Comparison of ENCODE assay signal across 10 cellular contexts in genomic region chr9:77978086-77978781, GRCh38. TPM values are rescaled to one million over a fixed set of nuclear protein-coding genes. Genes with fewer than 3 reads are reported as not detected.
A peak's percentile ranks its signal among the peaks of the same experiment; 100 is the strongest.
DNase-seq lines count a peak whose midpoint lies in the region; ATAC-seq and TF ChIP-seq lines count a peak whose summit lies in the region.
"Had no signal": no experiment of that assay in that cellular context is flagged by ENCODE, and none has a peak within 500 bp of the region (broad histone marks: within the 10 kb centered on the region; RNA-seq: fewer than 3 reads in every experiment).

No MANE protein-coding gene starts in this region.

- no peaks in the 10 kb centered on the region for H3K9me3 Mint-ChIP-seq in T-cell
- H3K9me3 Mint-ChIP-seq in immature natural killer cell = no peaks in the 10 kb centered on the region

- DNase-seq in A673 (ENCODE audit: low spot score) = peak; percentile 59
- DNase-seq in T-cell = no peak
- no peak for DNase-seq in immature natural killer cell
- no peak for DNase-seq in body of pancreas
- DNase-seq in BE2C = no peak
- DNase-seq in DMS 273 (lab: John Stamatoyannopoulos, UW; ENCODE audit: unreplicated experiment) = no peak
- DNase-seq: NCI-H524, trophoblast cell had no signal

- H3K4me1 ChIP-seq in A673 (ENCODE audit: insufficient read depth, low read length, poor library complexity, severe bottlenecking) (peaks cover 71% of the 10 kb centered on the region), body of pancreas (peaks cover 37% of the 10 kb centered on the region), BE2C (peaks cover 39% of the 10 kb centered on the region)

- H3K27ac ChIP-seq in A673 (ENCODE audit: low read depth, low read length, poor library complexity, severe bottlenecking) = no peak overlapping the region
- H3K27ac ChIP-seq in body of pancreas = no peak overlapping the region

- TF ChIP-seq CTCF in A673 (conservative IDR thresholded peaks at IDR 0.05; ENCODE audit: low read depth, low read length) (no peak), body of pancreas (IDR thresholded peaks at IDR 0.05) (no peak), BE2C (IDR thresholded peaks at IDR 0.05; ENCODE audit: low read depth, low read length) (no peak)

- BruUV-seq in A673 (replicated peaks; lab: Mats Ljungman, UMichigan) = no TSS peak

- H3K27me3 Mint-ChIP-seq in T-cell (no peaks in the 10 kb centered on the region), immature natural killer cell (ENCODE audit: low read depth in 3 of 3) (no peaks in the 10 kb centered on the region)

- intact Hi-C loops in A673 (cut with micrococcal nuclease; ENCODE audit: unreplicated experiment) = loop anchor here (2.0 kb wide), 1 partner anchor 55 kb away; no protein-coding TSS in a partner anchor
- intact Hi-C loops in body of pancreas (cut with DNase I) = loop anchor here (10.0 kb wide), 1 partner anchor 57 kb away; the partner anchor contains the start of gene GNAQ

- peak overlapping the region in 2 of 3 donors; percentile 0 to 56 for H3K4me3 Mint-ChIP-seq in T-cell
- H3K4me3 Mint-ChIP-seq in immature natural killer cell = peak overlapping the region; percentile 19 to 60 (median 39)

- no peak for TF ChIP-seq POLR2A in body of pancreas (IDR thresholded peaks at IDR 0.05)

- H3K27me3 ChIP-seq in A673 (replicated peaks; ENCODE audit: insufficient read depth, low read depth, low read length, poor library complexity) (no peaks in the 10 kb centered on the region), body of pancreas (no peaks in the 10 kb centered on the region), BE2C (no peaks in the 10 kb centered on the region)

- H3K27ac Mint-ChIP-seq in T-cell (peak overlapping the region; percentile 78 to 85), immature natural killer cell (peak overlapping the region; percentile 0 to 75 (median 40))

- POLR2A ChIA-PET in A673 (lab: Charles Lee; ENCODE audit: low non-redundant PET) = no interaction called here
- POLR2A ChIA-PET in T-cell (lab: Charles Lee) = interaction anchor here (0.6 to 0.9 kb wide), 2 partner anchors 8 to 283 kb away, joined by 3 read pairs; no protein-coding TSS in a partner anchor

- CTCF ChIA-PET in A673 (lab: Charles Lee) (interaction anchor here (1.3 kb wide), 1 partner anchor 81 kb away, joined by 4 read pairs; no protein-coding TSS in a partner anchor), T-cell (lab: Charles Lee) (interaction anchor here (0.7 to 4.2 kb wide), 10 partner anchors 24 to 545 kb away, joined by 3 to 40 read pairs (median 5); no protein-coding TSS in a partner anchor)

- H3K9me3 ChIP-seq in A673 (ENCODE audit: low read depth, low read length, poor library complexity, severe bottlenecking) (no peaks in the 10 kb centered on the region), body of pancreas (no peaks in the 10 kb centered on the region), BE2C (no peaks in the 10 kb centered on the region)

- H3K36me3 ChIP-seq in A673 (ENCODE audit: insufficient read depth, low read length, poor library complexity, severe bottlenecking) = no peaks in the 10 kb centered on the region
- H3K36me3 ChIP-seq in body of pancreas (replicated peaks in 1 of 2; ENCODE audit: insufficient read depth in 1 of 2, low read depth in 2 of 2) = no peaks in the 10 kb centered on the region
- no peaks in the 10 kb centered on the region for H3K36me3 ChIP-seq in BE2C

- H3K4me1 Mint-ChIP-seq in T-cell = peaks cover 71 to 76% (median 74%) of the 10 kb centered on the region in 3 donors
- peaks cover 49 to 60% of the 10 kb centered on the region in 2 donors for H3K4me1 Mint-ChIP-seq in immature natural killer cell

- WGBS in body of pancreas, 2 donors = 69 to 83% methylated on average over 3 of the region's 3 CpGs

- H3K36me3 Mint-ChIP-seq in T-cell = no peaks in the 10 kb centered on the region
- no peaks in the 10 kb centered on the region for H3K36me3 Mint-ChIP-seq in immature natural killer cell

- H3K4me3 ChIP-seq in A673 (ENCODE audit: low read depth, low read length, poor library complexity, severe bottlenecking) (no peak overlapping the region), body of pancreas (no peak overlapping the region), BE2C (ENCODE audit: low read depth, low read length) (no peak overlapping the region)

- ATAC-seq in GM19351 (IDR thresholded peaks at IDR 0.05; ENCODE audit: unreplicated experiment) (peak; percentile 44), T-cell (replicated peaks in 1 of 4) (peak; percentile 24 to 49 (median 35)), body of pancreas (no peak), GM21367 (IDR thresholded peaks at IDR 0.05; ENCODE audit: unreplicated experiment) (no peak)

RNA-seq across cellular contexts. Expression of gene GNAQ, which starts 53.4 kb away (rescaled TPM):
- total RNA-seq in A673 (2021) (68.6 and 69.9 TPM in 2 replicates), T-cell (10 to 100 TPM; 29.3 to 48.4 (median 38.3) TPM), body of pancreas (10 to 100 TPM; 15.8 to 22.1 TPM)
- polyA plus RNA-seq in immature natural killer cell = 1 to 10 TPM; 4.5 to 7.4 (median 5.1) TPM
- polyA plus RNA-seq in BE2C (2012; ENCODE audit: insufficient read depth, insufficient read length, low read depth) = 13.8 TPM

Comparison
In these comparisons a context has a peak if more than half of its experiments do, and no peak if none do; other contexts are left out.
1. ATAC-seq: peak in GM19351 (single experiment) and T-cell (4 of 4); none in body of pancreas (single experiment) and GM21367 (single experiment).